ENCODE assay signal across 31 cellular contexts in genomic region chr6:101932704-101933103, GRCh38.
"Had no signal": no experiment of that assay in that cellular context is flagged by ENCODE, and none has a peak within 500 bp of the region (broad histone marks: within the 10 kb centered on the region; RNA-seq: fewer than 3 reads in every experiment).

No MANE protein-coding gene starts in this region.

- H3K27me3 ChIP-seq: ascending aorta had no signal

- H3K9me3 Mint-ChIP-seq: activated CD4-positive, alpha-beta memory T cell treated with anti-CD3 and anti-CD28 coated beads for 36 hours; activated CD4-positive, alpha-beta T cell treated with anti-CD3 and anti-CD28 coated beads, Interleukin-2, amount 10 ng/mL, durations not matched to agents 24 days and 14 days; activated naive CD4-positive, alpha-beta T cell treated with anti-CD3 and anti-CD28 coated beads, Interleukin-2, amount 50 U/mL, for 24 hours; activated naive CD8-positive, alpha-beta T cell treated with anti-CD3 and anti-CD28 coated beads, Interleukin-2, amount 10 ng/mL, durations not matched to agents 7 days and 5 days; T-helper 2 cell treated with Interferon-gamma antibody and Interleukin-4, amounts not matched to agents 5 μg/mL and 100 μg/mL, for 36 hours had no signal

- H3K4me1 Mint-ChIP-seq: activated B cell treated with CpG ODN at 0.5 μM for 24 hours; activated CD4-positive, alpha-beta T cell treated with anti-CD3 and anti-CD28 coated beads, Interleukin-2, amount 10 ng/mL, durations not matched to agents 24 days and 14 days; activated naive CD4-positive, alpha-beta T cell treated with anti-CD3 and anti-CD28 coated beads, Interleukin-2, amount 10 ng/mL, durations not matched to agents 7 days and 5 days; activated naive CD4-positive, alpha-beta T cell treated with anti-CD3 and anti-CD28 coated beads, Interleukin-2, amount 50 U/mL, for 24 hours; activated naive CD8-positive, alpha-beta T cell treated with anti-CD3 and anti-CD28 coated beads, Interleukin-2, amount 10 ng/mL, durations not matched to agents 7 days and 5 days; activated naive CD8-positive, alpha-beta T cell treated with anti-CD3 and anti-CD28 coated beads, Interleukin-2, amount 50 U/mL, for 24 hours had no signal

- H3K27me3 Mint-ChIP-seq: activated B cell treated with CpG ODN at 0.5 μM for 24 hours; activated CD4-positive, alpha-beta memory T cell treated with anti-CD3 and anti-CD28 coated beads for 36 hours; activated CD4-positive, alpha-beta T cell treated with anti-CD3 and anti-CD28 coated beads, Interleukin-2, amount 10 ng/mL, durations not matched to agents 24 days and 14 days; activated CD8-positive, alpha-beta T cell treated with anti-CD3 and anti-CD28 coated beads for 36 hours; activated naive CD4-positive, alpha-beta T cell treated with anti-CD3 and anti-CD28 coated beads, Interleukin-2, amount 10 ng/mL, durations not matched to agents 7 days and 5 days; activated naive CD4-positive, alpha-beta T cell treated with anti-CD3 and anti-CD28 coated beads, Interleukin-2, amount 50 U/mL, for 24 hours; activated naive CD8-positive, alpha-beta T cell; activated naive CD8-positive, alpha-beta T cell treated with anti-CD3 and anti-CD28 coated beads, Interleukin-2, amount 10 ng/mL, durations not matched to agents 7 days and 5 days; activated naive CD8-positive, alpha-beta T cell treated with anti-CD3 and anti-CD28 coated beads, Interleukin-2, amount 50 U/mL, for 24 hours; activated T-cell treated with anti-CD3 and anti-CD28 coated beads, Interleukin-2, amount 50 U/mL, for 24 hours; brain had no signal

- DNase-seq: activated B cell treated with CpG ODN at 0.5 μM for 24 hours; activated CD4-positive, alpha-beta memory T cell treated with anti-CD3 and anti-CD28 coated beads for 36 hours; activated CD4-positive, alpha-beta T cell treated with anti-CD3 and anti-CD28 coated beads for 4 hours; activated CD4-positive, alpha-beta T cell treated with anti-CD3 and anti-CD28 coated beads, Interleukin-2, amount 10 ng/mL, durations not matched to agents 24 days and 14 days; activated CD4-positive, alpha-beta T cell treated with anti-CD3 and anti-CD28 coated beads, Interleukin-2, amount 50 U/mL, for 1 hour; activated CD4-positive, alpha-beta T cell treated with anti-CD3 and anti-CD28 coated beads, Interleukin-2, amount 50 U/mL, for 4 hours; activated CD4-positive, CD25-positive, alpha-beta regulatory T cell treated with anti-CD3 and anti-CD28 coated beads, Interleukin-2, amount 50 U/mL, for 72 hours; activated CD8-positive, alpha-beta memory T cell treated with anti-CD3 and anti-CD28 coated beads, Interleukin-2, amount 50 U/mL, for 48 hours; activated CD8-positive, alpha-beta T cell treated with anti-CD3 and anti-CD28 coated beads for 36 hours; activated effector memory CD4-positive, alpha-beta T cell treated with Interleukin-2 at 50 U/mL for 16 hours; activated gamma-delta T cell; activated naive CD4-positive, alpha-beta T cell treated with anti-CD3 and anti-CD28 coated beads, Interleukin-2, amount 10 ng/mL, durations not matched to agents 7 days and 5 days; activated naive CD4-positive, alpha-beta T cell treated with Interleukin-2 at 50 U/mL for 16 hours; activated naive CD8-positive, alpha-beta T cell treated with anti-CD3 and anti-CD28 coated beads, Interleukin-2, amount 10 ng/mL, durations not matched to agents 7 days and 5 days; activated naive CD8-positive, alpha-beta T cell treated with anti-CD3 and anti-CD28 coated beads, Interleukin-2, amount 50 U/mL, for 24 hours; activated T-cell treated with anti-CD3 and anti-CD28 coated beads, Interleukin-2, amount 50 U/mL, for 24 hours; activated T-cell treated with anti-CD3 and anti-CD28 coated beads, Interleukin-2, amount 50 U/mL, for 48 hours; amygdala; anterior cingulate cortex; central memory CD4-positive, alpha-beta T cell; T-helper 1 cell; T-helper 2 cell; T-helper 9 cell had no signal

- ATAC-seq: activated CD8-positive, alpha-beta T cell treated with anti-CD3 and anti-CD28 coated beads for 36 hours; activated naive CD8-positive, alpha-beta T cell treated with anti-CD3 and anti-CD28 coated beads, Interleukin-2, amount 50 U/mL, for 24 hours had no signal

- H3K4me3 Mint-ChIP-seq: activated B cell treated with CpG ODN at 0.5 μM for 24 hours; activated CD4-positive, alpha-beta memory T cell treated with anti-CD3 and anti-CD28 coated beads for 36 hours; activated CD4-positive, alpha-beta T cell treated with anti-CD3 and anti-CD28 coated beads, Interleukin-2, amount 10 ng/mL, durations not matched to agents 24 days and 14 days; activated CD8-positive, alpha-beta T cell treated with anti-CD3 and anti-CD28 coated beads for 36 hours; activated naive CD4-positive, alpha-beta T cell treated with anti-CD3 and anti-CD28 coated beads, Interleukin-2, amount 10 ng/mL, durations not matched to agents 7 days and 5 days; activated naive CD4-positive, alpha-beta T cell treated with anti-CD3 and anti-CD28 coated beads, Interleukin-2, amount 50 U/mL, for 24 hours; activated naive CD8-positive, alpha-beta T cell; activated naive CD8-positive, alpha-beta T cell treated with anti-CD3 and anti-CD28 coated beads, Interleukin-2, amount 10 ng/mL, durations not matched to agents 7 days and 5 days; activated naive CD8-positive, alpha-beta T cell treated with anti-CD3 and anti-CD28 coated beads, Interleukin-2, amount 50 U/mL, for 24 hours; activated T-cell treated with anti-CD3 and anti-CD28 coated beads, Interleukin-2, amount 50 U/mL, for 24 hours; brain; T-helper 1 cell treated with Interleukin-12 subunit alpha and Interleukin-12 subunit beta and Interleukin-4 antibody, amounts not matched to agents 30 μg/mL and 1 μg/mL, for 36 hours; T-helper 2 cell treated with Interferon-gamma antibody and Interleukin-4, amounts not matched to agents 5 μg/mL and 100 μg/mL, for 36 hours had no signal

- H3K27ac ChIP-seq: ascending aorta, VCaP had no signal

- H3K27ac Mint-ChIP-seq: activated B cell treated with CpG ODN at 0.5 μM for 24 hours; activated CD4-positive, alpha-beta memory T cell treated with anti-CD3 and anti-CD28 coated beads for 36 hours; activated CD4-positive, alpha-beta T cell treated with anti-CD3 and anti-CD28 coated beads, Interleukin-2, amount 10 ng/mL, durations not matched to agents 24 days and 14 days; activated CD8-positive, alpha-beta T cell treated with anti-CD3 and anti-CD28 coated beads for 36 hours; activated naive CD4-positive, alpha-beta T cell treated with anti-CD3 and anti-CD28 coated beads, Interleukin-2, amount 10 ng/mL, durations not matched to agents 7 days and 5 days; activated naive CD4-positive, alpha-beta T cell treated with anti-CD3 and anti-CD28 coated beads, Interleukin-2, amount 50 U/mL, for 24 hours; activated naive CD8-positive, alpha-beta T cell; activated naive CD8-positive, alpha-beta T cell treated with anti-CD3 and anti-CD28 coated beads, Interleukin-2, amount 10 ng/mL, durations not matched to agents 7 days and 5 days; activated naive CD8-positive, alpha-beta T cell treated with anti-CD3 and anti-CD28 coated beads, Interleukin-2, amount 50 U/mL, for 24 hours; activated T-cell treated with anti-CD3 and anti-CD28 coated beads, Interleukin-2, amount 50 U/mL, for 24 hours; activated T-helper 2 cell treated with anti-CD3 and anti-CD28 coated beads, Interferon-gamma antibody, Interleukin-2, Interleukin-4, amounts not matched to agents 10 μg/mL and 5 μg/mL and 100 μg/mL, durations not matched to agents 14 hours and 24 hours and 36 hours; brain; T-helper 1 cell treated with Interleukin-12 subunit alpha and Interleukin-12 subunit beta and Interleukin-4 antibody, amounts not matched to agents 30 μg/mL and 1 μg/mL, for 36 hours; T-helper 2 cell treated with Interferon-gamma antibody and Interleukin-4, amounts not matched to agents 5 μg/mL and 100 μg/mL, for 36 hours had no signal

- H3K9me3 ChIP-seq: ascending aorta had no signal

- H3K36me3 Mint-ChIP-seq: activated CD4-positive, alpha-beta memory T cell treated with anti-CD3 and anti-CD28 coated beads for 36 hours; activated naive CD4-positive, alpha-beta T cell treated with anti-CD3 and anti-CD28 coated beads, Interleukin-2, amount 10 ng/mL, durations not matched to agents 7 days and 5 days; activated naive CD4-positive, alpha-beta T cell treated with anti-CD3 and anti-CD28 coated beads, Interleukin-2, amount 50 U/mL, for 24 hours; activated naive CD8-positive, alpha-beta T cell; activated naive CD8-positive, alpha-beta T cell treated with anti-CD3 and anti-CD28 coated beads, Interleukin-2, amount 10 ng/mL, durations not matched to agents 7 days and 5 days had no signal

- H3K4me1 ChIP-seq: ascending aorta had no signal

- H3K36me3 ChIP-seq: ascending aorta had no signal

- H3K4me3 ChIP-seq: ascending aorta had no signal
